11 cellular contexts compared by ENCODE assay signal in the genomic region with DNA sequence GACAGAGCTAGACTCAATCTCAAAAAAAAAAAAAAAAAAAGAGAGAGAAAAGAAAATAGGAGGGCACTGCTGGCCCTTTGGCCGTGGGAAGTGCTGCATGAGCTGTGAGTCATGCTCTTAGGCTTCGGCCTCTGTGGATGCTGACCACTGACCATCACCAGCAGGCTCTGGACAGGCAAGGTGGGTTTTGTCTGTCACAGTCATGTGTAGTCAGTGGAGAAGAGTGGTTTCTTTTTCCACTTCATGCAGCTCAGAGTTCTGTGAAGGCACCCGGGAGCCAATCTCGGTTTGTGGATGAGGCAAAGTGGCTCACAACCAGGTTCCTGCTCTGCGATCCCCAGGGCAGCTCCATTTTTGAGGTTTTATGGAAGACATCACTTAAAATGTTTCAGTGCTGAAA. TPM values are rescaled to one million over a fixed set of nuclear protein-coding genes. Genes with fewer than 3 reads are reported as not detected.
A peak's percentile ranks its signal among the peaks of the same experiment; 100 is the strongest.
DNase-seq lines count a peak whose midpoint lies in the region; ATAC-seq and TF ChIP-seq lines count a peak whose summit lies in the region.
"Had no signal": no experiment of that assay in that cellular context is flagged by ENCODE, and none has a peak within 500 bp of the region (broad histone marks: within the 10 kb centered on the region; RNA-seq: fewer than 3 reads in every experiment).

No MANE protein-coding gene starts in this region.

- no peaks in the 10 kb centered on the region for H3K36me3 ChIP-seq in CD8-positive, alpha-beta T cell (ENCODE audit: insufficient read depth, low read length)
- H3K36me3 ChIP-seq in MG63, result no peaks in the 10 kb centered on the region
- H3K36me3 ChIP-seq: esophagus squamous epithelium had no signal

- H3K27me3 ChIP-seq in CD8-positive, alpha-beta T cell (ENCODE audit: insufficient read depth, low read length), result no peaks in the 10 kb centered on the region
- no peaks in the 10 kb centered on the region for H3K27me3 ChIP-seq in MG63
- H3K27me3 ChIP-seq: esophagus squamous epithelium had no signal

- CTCF ChIA-PET in CD8-positive, alpha-beta T cell (lab: Charles Lee), result interaction anchor here (1.1 to 1.6 kb wide), 3 partner anchors 9 to 167 kb away, joined by 3 to 5 read pairs (median 3); no protein-coding TSS in a partner anchor

- POLR2A ChIA-PET in CD8-positive, alpha-beta T cell (lab: Charles Lee), result interaction anchor here (0.6 to 1.5 kb wide), 6 partner anchors 9 to 1462 kb away, joined by 3 to 5 read pairs (median 3); no protein-coding TSS in a partner anchor

- peak; percentile 38 for ATAC-seq in CD8-positive, alpha-beta T cell
- ATAC-seq in natural killer cell, result peak; percentile 61 to 75 (median 67)
- ATAC-seq in omental fat pad (ENCODE audit: low FRiP score), result no peak
- ATAC-seq in HG03139 (IDR thresholded peaks at IDR 0.05; ENCODE audit: unreplicated experiment), result no peak

- TF ChIP-seq CTCF in CD8-positive, alpha-beta T cell (IDR thresholded peaks at IDR 0.05), result no peak
- TF ChIP-seq CTCF in natural killer cell (IDR thresholded peaks at IDR 0.05), result no peak
- TF ChIP-seq CTCF in omental fat pad (IDR thresholded peaks at IDR 0.05), result no peak

- peaks cover 9% of the 10 kb centered on the region for H3K36me3 Mint-ChIP-seq in CD8-positive, alpha-beta T cell
- no peaks in the 10 kb centered on the region for H3K36me3 Mint-ChIP-seq in natural killer cell

- H3K27me3 Mint-ChIP-seq in CD8-positive, alpha-beta T cell (ENCODE audit: low read depth), result no peaks in the 10 kb centered on the region
- H3K27me3 Mint-ChIP-seq in natural killer cell (ENCODE audit: low read depth in 2 of 2), result no peaks in the 10 kb centered on the region

- DNase-seq in CD8-positive, alpha-beta T cell, result peak in 1 of 7 experiments; percentile 20
- DNase-seq in MG63 (peak; percentile 64), natural killer cell (no peak), NCI-H446 treated with DMSO at 0.1 percent for 48 hours (lab: John Stamatoyannopoulos, UW) (no peak), NCI-H2029 (lab: John Stamatoyannopoulos, UW) (no peak), omental fat pad (ENCODE audit: low spot score) (no peak)
- DNase-seq in central memory CD4-positive, alpha-beta T cell, result peak; percentile 12
- DNase-seq: activated CD8-positive, alpha-beta memory T cell treated with anti-CD3 and anti-CD28 coated beads, Interleukin-2, amount 50 U/mL, for 4 hours; esophagus squamous epithelium; NCI-H1694 treated with DMSO at 0.1 percent for 48 hours had no signal

- H3K9me3 ChIP-seq in CD8-positive, alpha-beta T cell (ENCODE audit: low read length), result no peaks in the 10 kb centered on the region
- no peaks in the 10 kb centered on the region for H3K9me3 ChIP-seq in MG63
- H3K9me3 ChIP-seq: esophagus squamous epithelium had no signal

- no peak overlapping the region for H3K4me3 ChIP-seq in CD8-positive, alpha-beta T cell (ENCODE audit: low read depth, low read length)
- H3K4me3 ChIP-seq in MG63, result no peak overlapping the region
- H3K4me3 ChIP-seq: esophagus squamous epithelium had no signal

- peak overlapping the region; percentile 78 for H3K4me3 Mint-ChIP-seq in CD8-positive, alpha-beta T cell
- H3K4me3 Mint-ChIP-seq in natural killer cell, result peak overlapping the region; percentile 85

- peak overlapping the region; percentile 97 for H3K27ac Mint-ChIP-seq in CD8-positive, alpha-beta T cell
- peak overlapping the region; percentile 91 to 92 for H3K27ac Mint-ChIP-seq in natural killer cell

- H3K4me1 Mint-ChIP-seq in CD8-positive, alpha-beta T cell (ENCODE audit: low read depth), result peaks cover 68% of the 10 kb centered on the region
- H3K4me1 Mint-ChIP-seq in natural killer cell, result peaks cover 33 to 59% of the 10 kb centered on the region in 2 donors

- H3K27ac ChIP-seq in CD8-positive, alpha-beta T cell (ENCODE audit: low read depth, low read length), result peak overlapping the region; percentile 2
- H3K27ac ChIP-seq: esophagus squamous epithelium had no signal

- peaks cover 40% of the 10 kb centered on the region for H3K4me1 ChIP-seq in CD8-positive, alpha-beta T cell (ENCODE audit: insufficient read depth, low read length)
- H3K4me1 ChIP-seq: esophagus squamous epithelium had no signal

- intact Hi-C loops in CD8-positive, alpha-beta T cell (cut with DNase I, micrococcal nuclease), result loop anchor here in 1 of 2 experiments (5.0 kb wide), 1 partner anchor 33 kb away; no protein-coding TSS in a partner anchor
- intact Hi-C loops in natural killer cell (cut with micrococcal nuclease), result no loop called here

- H3K9me3 Mint-ChIP-seq in CD8-positive, alpha-beta T cell, result no peaks in the 10 kb centered on the region
- H3K9me3 Mint-ChIP-seq in natural killer cell, result no peaks in the 10 kb centered on the region

RNA-seq across cellular contexts. Expression of gene PRTFDC1, which starts 58.1 kb away (rescaled TPM):
- 1 to 10 TPM in 1 of 2 experiments, under 1 TPM in 1; 0.39 to 1.4 TPM for total RNA-seq in CD8-positive, alpha-beta T cell
- total RNA-seq in MG63 (2014; rRNA removed; shearing (Covaris generic); ENCODE audit: low replicate concordance), result 0.20 and 0.49 TPM in 2 replicates
- total RNA-seq in natural killer cell (1 to 10 TPM; 1.2 to 1.9 (median 1.4) TPM), omental fat pad (1 to 10 TPM; 1.4 to 5.4 (median 2.5) TPM)

Comparison
In these comparisons a context has a peak if more than half of its experiments do, and no peak if none do; other contexts are left out.
1. ATAC-seq: peak in CD8-positive, alpha-beta T cell (single experiment) and natural killer cell (3 of 3); none in omental fat pad (single experiment) and HG03139 (single experiment).
2. DNase-seq: peak in MG63 (single experiment) and central memory CD4-positive, alpha-beta T cell (single experiment); none in natural killer cell (single experiment), NCI-H446 treated with DMSO at 0.1 percent for 48 hours (single experiment), NCI-H2029 (single experiment) and omental fat pad (single experiment).